8 cellular contexts compared by ENCODE assay signal in the genomic region with DNA sequence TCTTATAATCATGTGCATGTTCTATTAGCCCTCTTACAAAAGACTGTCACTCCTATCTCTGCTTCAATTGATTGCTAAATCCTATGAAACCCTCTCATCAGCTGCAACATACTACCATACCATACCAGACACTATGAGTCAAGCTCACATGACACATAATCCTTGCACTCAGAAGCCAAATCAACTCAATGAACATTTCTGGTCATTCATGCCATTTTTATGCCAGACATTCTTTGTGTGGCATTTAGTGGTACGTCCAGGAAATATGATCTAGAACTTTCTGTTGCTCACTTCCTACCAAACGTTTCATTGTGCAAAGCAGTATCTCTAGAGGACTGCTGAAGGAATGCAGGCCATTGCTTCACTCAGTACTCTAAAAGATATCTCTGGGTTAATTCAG.
A peak's percentile ranks its signal among the peaks of the same experiment; 100 is the strongest.
DNase-seq lines count a peak whose midpoint lies in the region; ATAC-seq and TF ChIP-seq lines count a peak whose summit lies in the region.

No MANE protein-coding gene starts in this region.

- no peak for ATAC-seq in HG03196 (IDR thresholded peaks at IDR 0.05; ENCODE audit: unreplicated experiment)
- ATAC-seq in GM18519 (IDR thresholded peaks at IDR 0.05; ENCODE audit: low FRiP score, unreplicated experiment): no peak
- ATAC-seq in HG02884 (IDR thresholded peaks at IDR 0.05; ENCODE audit: unreplicated experiment): no peak

- H3K36me3 ChIP-seq in adipocyte (ENCODE audit: control insufficient read depth, insufficient read depth, low read length, severe bottlenecking) (peaks cover 3% of the 10 kb centered on the region), stomach (peaks cover 0 to 15% (median 7%) of the 10 kb centered on the region in 4 donors)

- H3K27me3 ChIP-seq in adipocyte (replicated peaks; ENCODE audit: control insufficient read depth, insufficient read depth, low read length) (no peaks in the 10 kb centered on the region), stomach (no peaks in the 10 kb centered on the region)

- H3K27ac ChIP-seq in 22Rv1: peak overlapping the region; percentile 57
- H3K27ac ChIP-seq in stomach: peak overlapping the region in 1 of 5 donors; percentile 70

- H3K4me1 ChIP-seq in adipocyte (ENCODE audit: control insufficient read depth, insufficient read depth, low read length) (peaks cover 39% of the 10 kb centered on the region), stomach (peaks cover 5 to 44% (median 23%) of the 10 kb centered on the region in 4 donors)

- TF ChIP-seq CTCF in 22Rv1 (IDR thresholded peaks at IDR 0.05): no peak
- TF ChIP-seq CTCF in stomach (IDR thresholded peaks at IDR 0.05): no peak

- TF ChIP-seq POLR2A in stomach (IDR thresholded peaks at IDR 0.05): no peak

- H3K9me3 ChIP-seq in adipocyte (ENCODE audit: control insufficient read depth, low read length) (no peaks in the 10 kb centered on the region), stomach (no peaks in the 10 kb centered on the region)

- WGBS in stomach, 5 donors: 29 to 54% (median 49%) methylated on average over 2 of the region's 2 CpGs

- no peak for TF ChIP-seq EP300 in stomach (IDR thresholded peaks at IDR 0.05)

- H3K4me3 ChIP-seq in adipocyte (ENCODE audit: low read length) (no peak overlapping the region), stomach (no peak overlapping the region)

- intact Hi-C loops in stomach (cut with DNase I; ENCODE audit: low total_unique reads): no loop called here

- H3K9ac ChIP-seq in adipocyte (ENCODE audit: low read length): no peak overlapping the region

- DNase-seq in HS-27A (ENCODE audit: low read depth) (peak; percentile 75), adipocyte (ENCODE audit: low read depth) (peak; percentile 91), iris pigment epithelial cell (ENCODE audit: low read depth) (peak; percentile 98), stomach (no peak)
